1 cellular context compared by ENCODE assay signal in the genomic region with DNA sequence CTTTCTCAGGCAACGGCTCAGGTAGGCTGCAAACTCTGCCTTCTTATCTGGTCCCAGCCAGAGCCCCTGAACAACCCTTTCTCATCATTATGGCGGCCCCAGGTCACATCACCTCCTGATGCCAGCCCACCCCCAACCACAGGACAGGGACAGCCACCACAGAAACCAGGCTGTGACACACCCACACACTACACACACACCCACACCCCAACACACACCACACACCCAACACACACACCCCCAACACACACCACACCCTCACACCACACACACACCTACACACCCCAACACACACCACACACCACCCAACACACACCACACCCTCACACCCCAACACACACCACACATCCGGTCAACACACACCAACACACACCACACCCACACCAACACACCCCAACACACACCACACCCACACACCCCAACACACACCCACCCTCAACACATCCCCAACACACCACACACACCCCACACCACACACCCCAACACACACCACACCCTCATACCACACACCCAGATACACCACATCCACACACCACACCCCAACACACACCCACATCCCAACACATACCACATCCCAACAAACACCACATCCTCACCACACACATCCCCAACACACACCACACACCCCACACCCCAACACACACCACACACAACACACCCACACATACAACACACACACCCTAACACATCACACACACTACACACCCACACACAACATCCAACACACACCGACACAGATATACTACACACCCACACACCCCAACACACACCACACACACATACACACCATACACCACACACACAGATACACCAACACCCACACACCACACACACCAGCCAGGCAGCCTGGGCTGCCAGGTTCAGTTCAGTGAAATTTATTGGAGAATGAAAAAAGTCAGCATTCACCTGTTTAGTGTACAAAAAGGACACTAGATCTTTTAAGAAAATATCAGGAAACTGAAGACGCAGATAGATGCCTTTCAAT.
TF ChIP-seq lines count a peak whose summit lies in the region.

No MANE protein-coding gene starts in this region.

TF ChIP-seq in HCT116, 20 proteins besides CTCF, POLR2A, EP300 and RAD21:
- TF ChIP-seq ELF1 (IDR thresholded peaks at IDR 0.05; ENCODE audit: borderline replicate concordance, low read depth) (no peak), SRF (IDR thresholded peaks at IDR 0.05; ENCODE audit: low read depth) (no peak), YY1 (IDR thresholded peaks at IDR 0.05; ENCODE audit: extremely low read depth, insufficient replicate concordance, low read depth, low read length) (no peak), REST (IDR thresholded peaks at IDR 0.05; ENCODE audit: low read depth) (no peak), EZH2phosphoT487 (IDR thresholded peaks at IDR 0.05; ENCODE audit: borderline replicate concordance) (no peak), FOSL1 (IDR thresholded peaks at IDR 0.05; ENCODE audit: low read depth) (no peak)
- TF ChIP-seq, protein P1, sequence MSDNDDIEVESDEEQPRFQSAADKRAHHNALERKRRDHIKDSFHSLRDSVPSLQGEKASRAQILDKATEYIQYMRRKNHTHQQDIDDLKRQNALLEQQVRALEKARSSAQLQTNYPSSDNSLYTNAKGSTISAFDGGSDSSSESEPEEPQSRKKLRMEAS (IDR thresholded peaks at IDR 0.05), result no peak
